ENCODE assay signal across 10 cellular contexts in genomic region chr19:35963514-35963913, GRCh38. TPM values are rescaled to one million over a fixed set of nuclear protein-coding genes. Genes with fewer than 3 reads are reported as not detected.
DNase-seq lines count a peak whose midpoint lies in the region; ATAC-seq, FAIRE-seq and TF ChIP-seq lines count a peak whose summit lies in the region.
"Had no signal": no experiment of that assay in that cellular context is flagged by ENCODE, and none has a peak within 500 bp of the region (broad histone marks: within the 10 kb centered on the region; RNA-seq: fewer than 3 reads in every experiment).

No MANE protein-coding gene starts in this region.

- no peak overlapping the region for H3K27ac Mint-ChIP-seq in activated CD8-positive, alpha-beta memory T cell treated with anti-CD3 and anti-CD28 coated beads, Interleukin-2, amount 10 ng/mL, durations not matched to agents 7 days and 5 days
- H3K27ac Mint-ChIP-seq: CD4-positive, alpha-beta T cell had no signal

- no peak for ATAC-seq in activated CD8-positive, alpha-beta memory T cell treated with anti-CD3 and anti-CD28 coated beads, Interleukin-2, amount 10 ng/mL, durations not matched to agents 7 days and 5 days

- H3K4me1 Mint-ChIP-seq in activated CD8-positive, alpha-beta memory T cell treated with anti-CD3 and anti-CD28 coated beads, Interleukin-2, amount 10 ng/mL, durations not matched to agents 7 days and 5 days, result peaks cover 17% of the 10 kb centered on the region

- no peak for TF ChIP-seq POLR2A in thyroid gland (IDR thresholded peaks at IDR 0.05)

- CTCF ChIA-PET in activated CD8-positive, alpha-beta memory T cell treated with anti-CD3 and anti-CD28 coated beads, Interleukin-2, amount 10 ng/mL, durations not matched to agents 7 days and 5 days (lab: Charles Lee), result interaction anchor here (1.6 kb wide), 1 partner anchor 91 kb away, joined by 3 read pairs; the partner anchor contains the start of gene THAP8

- no peak for FAIRE-seq in GM19239 (lab: Jason Lieb, UNC)
- FAIRE-seq: keratinocyte had no signal

- no peak overlapping the region for H3K4me3 ChIP-seq in cardiac muscle cell
- H3K4me3 ChIP-seq in right atrium auricular region, result no peak overlapping the region
- H3K4me3 ChIP-seq in thyroid gland (replicated peaks in 1 of 3), result no peak overlapping the region

- peaks cover 38% of the 10 kb centered on the region for H3K27me3 ChIP-seq in cardiac muscle cell
- peaks cover 5 to 6% of the 10 kb centered on the region in 2 donors for H3K27me3 ChIP-seq in right atrium auricular region
- H3K27me3 ChIP-seq in thyroid gland, result peaks cover 7% of the 10 kb centered on the region

- no peak overlapping the region for H3K4me3 Mint-ChIP-seq in activated CD8-positive, alpha-beta memory T cell treated with anti-CD3 and anti-CD28 coated beads, Interleukin-2, amount 10 ng/mL, durations not matched to agents 7 days and 5 days

- H3K36me3 ChIP-seq in cardiac muscle cell (no peaks in the 10 kb centered on the region), right atrium auricular region (no peaks in the 10 kb centered on the region), thyroid gland (no peaks in the 10 kb centered on the region)

- H3K4me1 ChIP-seq in cardiac muscle cell (ENCODE audit: low read depth) (no peaks in the 10 kb centered on the region), right atrium auricular region (peaks cover 0 to 11% of the 10 kb centered on the region in 2 donors), thyroid gland (peaks cover 0 to 9% of the 10 kb centered on the region in 2 donors)

- H3K9me3 ChIP-seq in cardiac muscle cell (ENCODE audit: low read depth) (no peaks in the 10 kb centered on the region), right atrium auricular region (no peaks in the 10 kb centered on the region), thyroid gland (no peaks in the 10 kb centered on the region)

- H3K27ac ChIP-seq in cardiac muscle cell (no peak overlapping the region), right atrium auricular region (no peak overlapping the region), thyroid gland (no peak overlapping the region)

- peaks cover 3% of the 10 kb centered on the region for H3K36me3 Mint-ChIP-seq in activated CD8-positive, alpha-beta memory T cell treated with anti-CD3 and anti-CD28 coated beads, Interleukin-2, amount 10 ng/mL, durations not matched to agents 7 days and 5 days

- DNase-seq in cardiac muscle cell (ENCODE audit: low read depth in 1 of 2, low spot score in 1 of 2), result peak; percentile 73 to 91
- DNase-seq in right atrium auricular region (ENCODE audit: low spot score), result no peak
- peak; percentile 63 for DNase-seq in activated CD8-positive, alpha-beta memory T cell treated with anti-CD3 and anti-CD28 coated beads, Interleukin-2, amount 10 ng/mL, durations not matched to agents 7 days and 5 days
- DNase-seq in iPS-NIHi11 (ENCODE audit: low spot score), result peak; percentile 79
- peak; percentile 20 to 59 for DNase-seq in thyroid gland
- no peak for DNase-seq in posterior vena cava (ENCODE audit: low spot score)
- DNase-seq in GM19239 (ENCODE audit: insufficient read length, low spot score), result no peak
- no peak for DNase-seq in DMS153 (lab: John Stamatoyannopoulos, UW)

- TF ChIP-seq CTCF in cardiac muscle cell (IDR thresholded peaks at IDR 0.05; ENCODE audit: low read depth, low read length) (no peak), right atrium auricular region (IDR thresholded peaks at IDR 0.05) (no peak), thyroid gland (IDR thresholded peaks at IDR 0.05) (no peak)

- no peaks in the 10 kb centered on the region for H3K9me3 Mint-ChIP-seq in activated CD8-positive, alpha-beta memory T cell treated with anti-CD3 and anti-CD28 coated beads, Interleukin-2, amount 10 ng/mL, durations not matched to agents 7 days and 5 days (ENCODE audit: low read depth)
- H3K9me3 Mint-ChIP-seq: CD4-positive, alpha-beta T cell had no signal

- H3K27me3 Mint-ChIP-seq in activated CD8-positive, alpha-beta memory T cell treated with anti-CD3 and anti-CD28 coated beads, Interleukin-2, amount 10 ng/mL, durations not matched to agents 7 days and 5 days, result peaks cover 32% of the 10 kb centered on the region

- 9 to 23% methylated on average over 9 of the region's 9 CpGs for WGBS in thyroid gland, 2 donors

- intact Hi-C loops in thyroid gland (cut with DNase I), result no loop called here
- intact Hi-C loops in posterior vena cava (cut with DNase I), result no loop called here

RNA-seq across cellular contexts. Expression of gene LRFN3, which starts 27.3 kb away (rescaled TPM):
- total RNA-seq in cardiac muscle cell (13.4 and 14.3 TPM in 2 replicates), right atrium auricular region (10 to 100 TPM; 10.5 to 13.1 TPM), thyroid gland (10 to 100 TPM in 3 of 4 donors, 1 to 10 TPM in 1; 7.1 to 15.5 (median 11.1) TPM), posterior vena cava (10 to 100 TPM; 13.3 to 14.2 TPM)
- 10.3 and 16.0 TPM in 2 replicates for polyA plus RNA-seq in cardiac muscle cell
- total RNA-seq in activated CD8-positive, alpha-beta memory T cell treated with anti-CD3 and anti-CD28 coated beads, Interleukin-2, amount 10 ng/mL, durations not matched to agents 7 days and 5 days, result 10 to 100 TPM; 11.9 TPM

RNA-seq across cellular contexts. Expression of gene SDHAF1, which starts 31.5 kb away (rescaled TPM):
- total RNA-seq in cardiac muscle cell, result 49.6 and 58.0 TPM in 2 replicates
- 31.9 and 36.2 TPM in 2 replicates for polyA plus RNA-seq in cardiac muscle cell
- 10 to 100 TPM; 30.8 to 34.9 TPM for total RNA-seq in right atrium auricular region
- 10 to 100 TPM; 19.8 to 20.2 TPM for total RNA-seq in activated CD8-positive, alpha-beta memory T cell treated with anti-CD3 and anti-CD28 coated beads, Interleukin-2, amount 10 ng/mL, durations not matched to agents 7 days and 5 days
- 10 to 100 TPM; 51.4 to 96.8 (median 66.7) TPM for total RNA-seq in thyroid gland
- total RNA-seq in posterior vena cava, result 10 to 100 TPM; 11.2 to 13.3 TPM

RNA-seq across cellular contexts. Expression of gene SYNE4, which starts 45.1 kb away (rescaled TPM):
- 6.2 and 6.3 TPM in 2 replicates for total RNA-seq in cardiac muscle cell
- polyA plus RNA-seq in cardiac muscle cell, result 8.7 and 11.4 TPM in 2 replicates
- not detected for total RNA-seq in right atrium auricular region
- 1 to 10 TPM; 1.4 to 3.2 TPM for total RNA-seq in activated CD8-positive, alpha-beta memory T cell treated with anti-CD3 and anti-CD28 coated beads, Interleukin-2, amount 10 ng/mL, durations not matched to agents 7 days and 5 days
- 10 to 100 TPM in 3 of 4 donors, 1 to 10 TPM in 1; 9.7 to 15.4 (median 12.6) TPM for total RNA-seq in thyroid gland
- under 1 TPM; 0.24 to 0.93 TPM for total RNA-seq in posterior vena cava

RNA-seq across cellular contexts. Expression of gene ALKBH6, which starts 50.5 kb away (rescaled TPM):
- total RNA-seq in cardiac muscle cell (52.2 and 79.0 TPM in 2 replicates), right atrium auricular region (10 to 100 TPM; 16.2 to 16.5 TPM), thyroid gland (10 to 100 TPM; 15.4 to 60.9 (median 32.0) TPM), posterior vena cava (10 to 100 TPM; 10.8 to 14.4 TPM)
- 39.6 and 66.9 TPM in 2 replicates for polyA plus RNA-seq in cardiac muscle cell
- 10 to 100 TPM; 41.0 to 44.7 TPM for total RNA-seq in activated CD8-positive, alpha-beta memory T cell treated with anti-CD3 and anti-CD28 coated beads, Interleukin-2, amount 10 ng/mL, durations not matched to agents 7 days and 5 days

RNA-seq across cellular contexts. Expression of gene TYROBP, which starts 55.4 kb away (rescaled TPM):
- total RNA-seq in cardiac muscle cell (2.9 TPM in 1 of 2 replicates, not detected in the other), right atrium auricular region (10 to 100 TPM; 26.1 to 85.4 TPM), thyroid gland (10 to 100 TPM; 10.1 to 80.4 (median 27.5) TPM), posterior vena cava (10 to 100 TPM; 58.8 to 96.5 TPM)
- 0.79 TPM in 1 of 2 replicates, not detected in the other for polyA plus RNA-seq in cardiac muscle cell
- under 1 TPM in 1 of 2 experiments, not detected in 1; 0.96 TPM for total RNA-seq in activated CD8-positive, alpha-beta memory T cell treated with anti-CD3 and anti-CD28 coated beads, Interleukin-2, amount 10 ng/mL, durations not matched to agents 7 days and 5 days
- polyA plus RNA-seq: keratinocyte had no signal

Comparison
In these comparisons a context has a peak if more than half of its experiments do, and no peak if none do; other contexts are left out.
1. DNase-seq: peak in cardiac muscle cell (2 of 2), activated CD8-positive, alpha-beta memory T cell treated with anti-CD3 and anti-CD28 coated beads, Interleukin-2, amount 10 ng/mL, durations not matched to agents 7 days and 5 days (single experiment), iPS-NIHi11 (single experiment) and thyroid gland (2 of 2); none in right atrium auricular region (single experiment), posterior vena cava (single experiment), GM19239 (single experiment) and DMS153 (single experiment).